8 cellular contexts compared by ENCODE assay signal in the genomic region with DNA sequence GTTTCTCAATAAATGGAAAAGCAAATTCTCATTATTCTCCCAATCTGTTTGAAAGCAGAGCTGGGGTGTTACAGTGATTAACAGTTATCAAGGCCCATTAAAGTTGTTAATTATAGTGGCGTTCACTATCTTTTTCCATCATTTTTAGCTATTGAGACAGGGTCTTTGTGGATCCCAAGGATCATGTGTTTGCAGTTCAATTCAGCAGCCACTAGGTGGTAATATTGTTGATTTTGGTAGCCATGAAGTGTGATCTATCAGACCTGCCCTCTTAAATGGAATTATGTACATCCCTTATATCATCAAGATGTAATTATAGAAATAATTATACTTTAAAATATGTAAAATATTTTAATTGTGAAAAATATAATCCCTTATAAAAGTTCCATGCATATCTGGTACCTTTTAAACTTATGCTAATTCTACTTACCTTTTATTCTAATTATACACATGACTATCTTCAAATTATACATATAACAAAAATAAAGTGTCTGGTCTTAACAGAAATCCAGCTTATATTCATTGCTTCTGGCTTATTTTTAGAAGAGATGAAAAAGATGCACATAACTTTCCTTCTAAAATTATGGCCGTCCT.
A peak's percentile ranks its signal among the peaks of the same experiment; 100 is the strongest.
DNase-seq lines count a peak whose midpoint lies in the region; ATAC-seq and TF ChIP-seq lines count a peak whose summit lies in the region.

No MANE protein-coding gene starts in this region.

- H3K27me3 Mint-ChIP-seq in CD8-positive, alpha-beta memory T cell = peaks cover 0 to 3% of the 10 kb centered on the region in 2 donors

- peak; percentile 7 for DNase-seq in GDM1 (lab: John Stamatoyannopoulos, UW)
- peak; percentile 58 for DNase-seq in NAMALWA (ENCODE audit: low spot score)
- DNase-seq in body of pancreas = no peak
- DNase-seq in midbrain (lab: John Stamatoyannopoulos, UW) = peak; percentile 36
- DNase-seq in CD8-positive, alpha-beta memory T cell = no peak
- DNase-seq in HK-2 (ENCODE audit: unreplicated experiment) = no peak
- no peak for DNase-seq in islet precursor cell

- H3K9me3 Mint-ChIP-seq in CD8-positive, alpha-beta memory T cell = peaks cover 0 to 3% (median 2%) of the 10 kb centered on the region in 5 donors

- peaks cover 0 to 2% (median 0%) of the 10 kb centered on the region in 3 donors for H3K36me3 Mint-ChIP-seq in CD8-positive, alpha-beta memory T cell

- H3K36me3 ChIP-seq in body of pancreas (replicated peaks in 1 of 2; ENCODE audit: insufficient read depth in 1 of 2, low read depth in 2 of 2) = no peaks in the 10 kb centered on the region
- H3K36me3 ChIP-seq in CD8-positive, alpha-beta memory T cell (ENCODE audit: insufficient read depth, low read length) = no peaks in the 10 kb centered on the region

- peak; percentile 23 to 67 (median 56) for TF ChIP-seq CTCF in body of pancreas (IDR thresholded peaks at IDR 0.05)

- no peak overlapping the region for H3K4me3 ChIP-seq in body of pancreas
- no peak overlapping the region for H3K4me3 ChIP-seq in CD8-positive, alpha-beta memory T cell (ENCODE audit: low read length)

- TF ChIP-seq POLR2A in body of pancreas (IDR thresholded peaks at IDR 0.05) = no peak

- CTCF ChIA-PET in CD8-positive, alpha-beta memory T cell (lab: Charles Lee) = no interaction called here

- H3K27ac Mint-ChIP-seq in CD8-positive, alpha-beta memory T cell = no peak overlapping the region

- no peaks in the 10 kb centered on the region for H3K9me3 ChIP-seq in body of pancreas
- H3K9me3 ChIP-seq in CD8-positive, alpha-beta memory T cell (ENCODE audit: low read length) = no peaks in the 10 kb centered on the region

- POLR2A ChIA-PET in CD8-positive, alpha-beta memory T cell (lab: Charles Lee) = no interaction called here

- no peaks in the 10 kb centered on the region for H3K4me1 ChIP-seq in body of pancreas
- H3K4me1 ChIP-seq in CD8-positive, alpha-beta memory T cell (ENCODE audit: insufficient read depth, low read length) = no peaks in the 10 kb centered on the region

- no peaks in the 10 kb centered on the region for H3K27me3 ChIP-seq in body of pancreas
- H3K27me3 ChIP-seq in CD8-positive, alpha-beta memory T cell (ENCODE audit: insufficient read depth, low read length, poor library complexity, severe bottlenecking) = no peaks in the 10 kb centered on the region

- no peak overlapping the region for H3K27ac ChIP-seq in body of pancreas
- no peak overlapping the region for H3K27ac ChIP-seq in CD8-positive, alpha-beta memory T cell (ENCODE audit: low read depth, low read length)

- ATAC-seq in body of pancreas (no peak), GM18909 (IDR thresholded peaks at IDR 0.05; ENCODE audit: poor library complexity, unreplicated experiment) (no peak)

- 52 to 62% methylated on average over 2 of the region's 2 CpGs for WGBS in body of pancreas, 2 donors

- intact Hi-C loops in body of pancreas (cut with DNase I) = no loop called here

- H3K4me1 Mint-ChIP-seq in CD8-positive, alpha-beta memory T cell = no peaks in the 10 kb centered on the region

- no peak overlapping the region for H3K4me3 Mint-ChIP-seq in CD8-positive, alpha-beta memory T cell

Comparison
In these comparisons a context has a peak if more than half of its experiments do, and no peak if none do; other contexts are left out.
1. DNase-seq: peak in GDM1 (single experiment), NAMALWA (single experiment) and midbrain (single experiment); none in body of pancreas (0 of 4), CD8-positive, alpha-beta memory T cell (0 of 5), HK-2 (single experiment) and islet precursor cell (single experiment).